In genomic region chr10:86062151-86062550, GRCh38 we compare ENCODE assay signal across 26 cellular contexts.
"Had no signal": no experiment of that assay in that cellular context is flagged by ENCODE, and none has a peak within 500 bp of the region (broad histone marks: within the 10 kb centered on the region; RNA-seq: fewer than 3 reads in every experiment).

No MANE protein-coding gene starts in this region.

- H3K27ac Mint-ChIP-seq: immature natural killer cell; naive thymus-derived CD4-positive, alpha-beta T cell; natural killer cell treated with Interleukin-12 subunit alpha and Interleukin-12 subunit beta and Interleukin-15 and Interleukin-18, amount 100 ng/mL, for 72 hours; stimulated activated naive CD8-positive, alpha-beta T cell treated with anti-CD3 and anti-CD28 coated beads, Interleukin-15, Interleukin-2, amounts not matched to agents 100 ng/mL and 50 ng/mL, for 24 hours had no signal

- H3K27ac ChIP-seq: heart left ventricle, left ventricle myocardium inferior, pancreas, skin epidermis, testis, thyroid gland, transverse colon, upper lobe of left lung had no signal

- H3K27me3 ChIP-seq: pancreas, testis, thyroid gland, transverse colon, upper lobe of left lung had no signal

- H3K36me3 ChIP-seq: heart left ventricle, left ventricle myocardium inferior, pancreas, thyroid gland, transverse colon, upper lobe of left lung had no signal

- H3K9me3 ChIP-seq: heart left ventricle, left ventricle myocardium inferior, mucosa of descending colon, pancreas, testis, thyroid gland, transverse colon, upper lobe of left lung had no signal

- H3K4me1 ChIP-seq: pancreas, testis, thyroid gland, transverse colon, upper lobe of left lung had no signal

- ATAC-seq: heart left ventricle; mucosa of descending colon; naive thymus-derived CD4-positive, alpha-beta T cell; natural killer cell treated with Interleukin-12 subunit alpha and Interleukin-12 subunit beta and Interleukin-15 and Interleukin-18, amount 100 ng/mL, for 72 hours; pancreas; right cardiac atrium; sciatic nerve had no signal

- H3K4me1 Mint-ChIP-seq: immature natural killer cell; naive thymus-derived CD4-positive, alpha-beta T cell had no signal

- H3K9me3 Mint-ChIP-seq: immature natural killer cell; natural killer cell treated with Interleukin-12 subunit alpha and Interleukin-12 subunit beta and Interleukin-15 and Interleukin-18, amount 100 ng/mL, for 72 hours; stimulated activated naive CD8-positive, alpha-beta T cell treated with anti-CD3 and anti-CD28 coated beads, Interleukin-15, Interleukin-2, amounts not matched to agents 100 ng/mL and 50 ng/mL, for 24 hours had no signal

- DNase-seq: heart left ventricle; hypothalamus; immature natural killer cell; left ventricle myocardium inferior; mesendoderm; midbrain; mucosa of descending colon; naive thymus-derived CD4-positive, alpha-beta T cell; nucleus accumbens; pancreas; right cardiac atrium; stimulated activated CD4-positive, alpha-beta T cell treated with anti-CD3 and anti-CD28 coated beads, Interleukin-12 subunit alpha, Interleukin-12 subunit beta, amount 100 ng/mL, for 4 hours; stimulated activated CD4-positive, alpha-beta T cell treated with anti-CD3 and anti-CD28 coated beads, Interleukin-15, amount 100 ng/mL, for 24 hours; stimulated activated CD4-positive, alpha-beta T cell treated with anti-CD3 and anti-CD28 coated beads, Interleukin-2, amount 100 ng/mL, for 24 hours; stimulated activated CD4-positive, alpha-beta T cell treated with anti-CD3 and anti-CD28 coated beads, Interleukin-4, amount 100 ng/mL, for 1 hour; stimulated activated naive CD4-positive, alpha-beta T cell; substantia nigra; testis; thyroid gland; transverse colon had no signal

- H3K36me3 Mint-ChIP-seq: immature natural killer cell; naive thymus-derived CD4-positive, alpha-beta T cell; natural killer cell treated with Interleukin-12 subunit alpha and Interleukin-12 subunit beta and Interleukin-15 and Interleukin-18, amount 100 ng/mL, for 72 hours had no signal

- H3K4me3 ChIP-seq: heart left ventricle, left ventricle myocardium inferior, lung, mucosa of descending colon, pancreas, skin epidermis, testis, thyroid gland, transverse colon, upper lobe of left lung had no signal

- H3K4me3 Mint-ChIP-seq: immature natural killer cell; naive thymus-derived CD4-positive, alpha-beta T cell; natural killer cell treated with Interleukin-12 subunit alpha and Interleukin-12 subunit beta and Interleukin-15 and Interleukin-18, amount 100 ng/mL, for 72 hours; stimulated activated naive CD8-positive, alpha-beta T cell treated with anti-CD3 and anti-CD28 coated beads, Interleukin-15, Interleukin-2, amounts not matched to agents 100 ng/mL and 50 ng/mL, for 24 hours had no signal
